ENCODE assay signal across 12 cellular contexts in genomic region chr2:144230452-144231085, GRCh38.
DNase-seq lines count a peak whose midpoint lies in the region; ATAC-seq, FAIRE-seq and TF ChIP-seq lines count a peak whose summit lies in the region.
"Had no signal": no experiment of that assay in that cellular context is flagged by ENCODE, and none has a peak within 500 bp of the region (broad histone marks: within the 10 kb centered on the region; RNA-seq: fewer than 3 reads in every experiment).

No MANE protein-coding gene starts in this region.

- H2AFZ ChIP-seq in K562 (ENCODE audit: low read depth, low read length) (peak overlapping the region; percentile 77), MM.1S (ENCODE audit: low read length) (no peak overlapping the region)

- H3K9me2 ChIP-seq in MM.1S (replicated peaks; ENCODE audit: insufficient read depth, low read length) = no peaks in the 10 kb centered on the region

- H3K9ac ChIP-seq in K562 (ENCODE audit: insufficient read depth in 1 of 2, low read depth in 2 of 2, low read length in 2 of 2) (peak overlapping the region in 1 of 2 experiments; percentile 59; a peak in 2 of 4 replicates), MM.1S (ENCODE audit: low read length) (no peak overlapping the region)

- POLR2A ChIA-PET in K562 (lab: Yijun Ruan, JAX) = interaction anchor here (0.6 to 1.1 kb wide), 2 partner anchors 10 to 13 kb away, joined by 3 to 5 read pairs; no protein-coding TSS in a partner anchor

- no peaks in the 10 kb centered on the region for H4K20me1 ChIP-seq in K562 (replicated peaks; ENCODE audit: control insufficient read depth, insufficient read depth, low read length)
- H4K20me1 ChIP-seq in MM.1S (ENCODE audit: insufficient read depth, low read length) = no peaks in the 10 kb centered on the region

- H3K27me3 Mint-ChIP-seq in neural crest cell (ENCODE audit: low read depth) = no peaks in the 10 kb centered on the region
- H3K27me3 Mint-ChIP-seq: activated B cell treated with CpG ODN at 0.5 μM for 24 hours; activated naive CD8-positive, alpha-beta T cell treated with anti-CD3 and anti-CD28 coated beads, Interleukin-2, amount 10 ng/mL, durations not matched to agents 7 days and 5 days had no signal

- DNase-seq in DMS53 (lab: John Stamatoyannopoulos, UW) = peak; percentile 7
- no peak for DNase-seq in DMS53 treated with DMSO at 0.1 percent for 48 hours (lab: John Stamatoyannopoulos, UW; ENCODE audit: unreplicated experiment)
- DNase-seq in MV-4-11 (lab: John Stamatoyannopoulos, UW) = peak; percentile 15
- DNase-seq in K562 (ENCODE audit: extremely low read depth in 1 of 4, low spot score in 3 of 4) = peak in 2 of 4 experiments; percentile 30 to 41
- DNase-seq in neural crest cell (ENCODE audit: low read depth, low spot score) = no peak
- no peak for DNase-seq in MM.1S
- no peak for DNase-seq in NCI-H69 (lab: John Stamatoyannopoulos, UW)
- no peak for DNase-seq in mesenteric fat pad (ENCODE audit: low spot score)
- DNase-seq: activated B cell treated with CpG ODN at 0.5 μM for 24 hours; activated naive CD8-positive, alpha-beta T cell treated with anti-CD3 and anti-CD28 coated beads, Interleukin-2, amount 10 ng/mL, durations not matched to agents 7 days and 5 days; NCI-H526 treated with DMSO at 0.1 percent for 48 hours had no signal

- TF ChIP-seq POLR2A in K562 (conservative IDR thresholded peaks at IDR 0.05) = no peak

- H3K4me3 ChIP-seq in K562 = no peak overlapping the region
- no peak overlapping the region for H3K4me3 ChIP-seq in MM.1S (ENCODE audit: low read length)

- no peaks in the 10 kb centered on the region for H3K9me1 ChIP-seq in K562 (ENCODE audit: control insufficient read depth, insufficient read depth, low read length)

- H3K4me2 ChIP-seq in K562 (ENCODE audit: insufficient read depth, low read length) = peak overlapping the region; percentile 40
- H3K4me2 ChIP-seq in MM.1S (ENCODE audit: low read depth, low read length) = no peak overlapping the region

- no TSS peak for BruUV-seq in K562 (replicated peaks; lab: Mats Ljungman, UMichigan)

- no peaks in the 10 kb centered on the region for H3F3A ChIP-seq in MM.1S (ENCODE audit: insufficient read depth, low read length)

- H3K79me2 ChIP-seq in K562 (ENCODE audit: control insufficient read depth, insufficient read depth, low read length) (no peaks in the 10 kb centered on the region), MM.1S (ENCODE audit: low read length) (no peaks in the 10 kb centered on the region)

- H3K27ac Mint-ChIP-seq in neural crest cell (ENCODE audit: unreplicated experiment) = peak overlapping the region; percentile 35
- H3K27ac Mint-ChIP-seq: activated B cell treated with CpG ODN at 0.5 μM for 24 hours; activated naive CD8-positive, alpha-beta T cell treated with anti-CD3 and anti-CD28 coated beads, Interleukin-2, amount 10 ng/mL, durations not matched to agents 7 days and 5 days had no signal

- in situ Hi-C loops in K562 (cut with MboI) = no loop called here

- H3K4me1 Mint-ChIP-seq in neural crest cell = peaks cover 21% of the 10 kb centered on the region

- peak; percentile 35 for FAIRE-seq in K562 (lab: Jason Lieb, UNC)

- CTCF ChIA-PET in K562 (lab: Yijun Ruan, JAX; ENCODE audit: low intra/inter-chr PET ratio) = no interaction called here

- H3K36me3 Mint-ChIP-seq in neural crest cell (ENCODE audit: low read depth) = no peaks in the 10 kb centered on the region

- peak overlapping the region; percentile 75 for H3K27ac ChIP-seq in K562 (ENCODE audit: extremely low read depth, low read depth, low read length)
- H3K27ac ChIP-seq in MM.1S (ENCODE audit: low read length) = no peak overlapping the region
- H3K27ac ChIP-seq: 22Rv1 had no signal

- TF ChIP-seq RAD21 in K562 (CRISPR knock-in tag; conservative IDR thresholded peaks at IDR 0.05 in 1 of 2, IDR thresholded peaks at IDR 0.05 in 1 of 2) = peak in 1 of 2 experiments; percentile 13; a peak in 2 of 4 replicates

- H3K9me3 Mint-ChIP-seq in neural crest cell = no peaks in the 10 kb centered on the region
- H3K9me3 Mint-ChIP-seq: activated B cell treated with CpG ODN at 0.5 μM for 24 hours had no signal

- no peak overlapping the region for H3K4me3 Mint-ChIP-seq in neural crest cell
- H3K4me3 Mint-ChIP-seq: activated B cell treated with CpG ODN at 0.5 μM for 24 hours; activated naive CD8-positive, alpha-beta T cell treated with anti-CD3 and anti-CD28 coated beads, Interleukin-2, amount 10 ng/mL, durations not matched to agents 7 days and 5 days had no signal

- H3K27me3 ChIP-seq in K562 (ENCODE audit: control insufficient read depth in 2 of 2, insufficient read depth in 2 of 2, low read length in 2 of 2) (no peaks in the 10 kb centered on the region), MM.1S (replicated peaks; ENCODE audit: insufficient read depth, low read length) (no peaks in the 10 kb centered on the region)

- no peaks in the 10 kb centered on the region for H3K9me3 ChIP-seq in K562 (replicated peaks; ENCODE audit: control insufficient read depth, insufficient read depth, low read depth, low read length)
- no peaks in the 10 kb centered on the region for H3K9me3 ChIP-seq in MM.1S (replicated peaks; ENCODE audit: insufficient read depth, low read length)

- ATAC-seq in K562 = peak; percentile 78

- H3K36me3 ChIP-seq in K562 (ENCODE audit: control insufficient read depth, insufficient read depth, low read length) = no peaks in the 10 kb centered on the region
- H3K36me3 ChIP-seq in MM.1S (replicated peaks; ENCODE audit: insufficient read depth, low read length) = no peaks in the 10 kb centered on the region

- 0% methylated on average over 1 of the region's 1 CpG for WGBS in K562 (ENCODE audit: insufficient coverage, low coverage, missing lambda C conversion rate)

- peak; percentile 79 for TF ChIP-seq EP300 in K562 (IDR thresholded peaks at IDR 0.05; ENCODE audit: low read length)

- no peak for TF ChIP-seq CTCF in K562 (IDR thresholded peaks at IDR 0.05 in 2 of 3, conservative IDR thresholded peaks at IDR 0.05 in 1 of 3; ENCODE audit: insufficient read depth in 2 of 3, low read depth in 1 of 3, low read length in 3 of 3)
- TF ChIP-seq CTCF in neural crest cell (conservative IDR thresholded peaks at IDR 0.05) = no peak
- TF ChIP-seq CTCF in MM.1S (IDR thresholded peaks at IDR 0.05; ENCODE audit: low read length) = no peak

- H3K4me1 ChIP-seq in K562 (replicated peaks in 1 of 2; ENCODE audit: control insufficient read depth in 2 of 2, insufficient read depth in 2 of 2, low read length in 2 of 2) (peaks cover 0 to 36% of the 10 kb centered on the region in 2 experiments; a peak in 3 of 5 replicates), MM.1S (ENCODE audit: low read length) (no peaks in the 10 kb centered on the region)

- intact Hi-C loops in K562 (cut with micrococcal nuclease) = loop anchor here (2.0 to 5.0 kb wide), 4 partner anchors 78 to 292 kb away; partner anchors contain the start of gene ZEB2

TF ChIP-seq in K562, 482 proteins besides CTCF, POLR2A, EP300 and RAD21 (continues in another document):
- TF ChIP-seq ZNF584 (CRISPR knock-in tag; IDR thresholded peaks at IDR 0.05; ENCODE audit: low read depth) (peak; percentile 64; the same call in 1 of the 2 replicates), ZNF212 (CRISPR knock-in tag; IDR thresholded peaks at IDR 0.05) (no peak), KLF6 (CRISPR knock-in tag; IDR thresholded peaks at IDR 0.05; ENCODE audit: borderline replicate concordance) (0 out of 2 replicates have a peak, but pooled peaks have one; percentile 62), ZNF707 (CRISPR knock-in tag; conservative IDR thresholded peaks at IDR 0.05) (no peak), KLF16 (IDR thresholded peaks at IDR 0.05) (peak; percentile 66; the same call in 1 of the 2 replicates), CSDE1 (IDR thresholded peaks at IDR 0.05) (no peak), ZNF282 (CRISPR knock-in tag; IDR thresholded peaks at IDR 0.05) (no peak), BACH1 (tag; IDR thresholded peaks at IDR 0.05) (no peak), MTA1 (IDR thresholded peaks at IDR 0.05; ENCODE audit: borderline replicate concordance) (peak; percentile 51; the same call in 1 of the 2 replicates), CXXC5 (CRISPR knock-in tag; IDR thresholded peaks at IDR 0.05) (0 out of 2 replicates have a peak, but pooled peaks have one; percentile 54), STAT5A (IDR thresholded peaks at IDR 0.05; ENCODE audit: borderline replicate concordance, low read length) (peak; percentile 60), GATAD2B (IDR thresholded peaks at IDR 0.05; ENCODE audit: borderline replicate concordance) (0 out of 2 replicates have a peak, but pooled peaks have one; percentile 17), RCOR1 (IDR thresholded peaks at IDR 0.05; ENCODE audit: borderline replicate concordance in 1 of 2, low read depth in 2 of 2, low read length in 2 of 2) (0 out of 4 replicates have a peak, but pooled peaks of 1 of the 2 experiments have one; percentile 14), ZNF785 (CRISPR knock-in tag; IDR thresholded peaks at IDR 0.05) (no peak), SPI1 (IDR thresholded peaks at IDR 0.05; ENCODE audit: borderline replicate concordance, low read depth, low read length) (peak; percentile 96)
- TF ChIP-seq, protein P1, sequence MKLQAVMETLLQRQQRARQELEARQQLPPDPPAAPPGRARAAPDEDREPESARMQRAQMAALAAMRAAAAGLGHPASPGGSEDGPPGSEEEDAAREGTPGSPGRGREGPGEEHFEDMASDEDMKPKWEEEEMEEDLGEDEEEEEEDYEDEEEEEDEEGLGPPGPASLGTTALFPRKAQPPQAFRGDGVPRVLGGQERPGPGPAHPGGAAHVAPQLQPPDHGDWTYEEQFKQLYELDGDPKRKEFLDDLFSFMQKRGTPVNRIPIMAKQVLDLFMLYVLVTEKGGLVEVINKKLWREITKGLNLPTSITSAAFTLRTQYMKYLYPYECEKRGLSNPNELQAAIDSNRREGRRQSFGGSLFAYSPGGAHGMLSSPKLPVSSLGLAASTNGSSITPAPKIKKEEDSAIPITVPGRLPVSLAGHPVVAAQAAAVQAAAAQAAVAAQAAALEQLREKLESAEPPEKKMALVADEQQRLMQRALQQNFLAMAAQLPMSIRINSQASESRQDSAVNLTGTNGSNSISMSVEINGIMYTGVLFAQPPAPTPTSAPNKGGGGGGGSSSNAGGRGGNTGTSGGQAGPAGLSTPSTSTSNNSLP (IDR thresholded peaks at IDR 0.05; ENCODE audit: borderline replicate concordance, low read depth, low read length) = peak; percentile 79; the same call in 1 of the 2 replicates
- TF ChIP-seq, protein P2, sequence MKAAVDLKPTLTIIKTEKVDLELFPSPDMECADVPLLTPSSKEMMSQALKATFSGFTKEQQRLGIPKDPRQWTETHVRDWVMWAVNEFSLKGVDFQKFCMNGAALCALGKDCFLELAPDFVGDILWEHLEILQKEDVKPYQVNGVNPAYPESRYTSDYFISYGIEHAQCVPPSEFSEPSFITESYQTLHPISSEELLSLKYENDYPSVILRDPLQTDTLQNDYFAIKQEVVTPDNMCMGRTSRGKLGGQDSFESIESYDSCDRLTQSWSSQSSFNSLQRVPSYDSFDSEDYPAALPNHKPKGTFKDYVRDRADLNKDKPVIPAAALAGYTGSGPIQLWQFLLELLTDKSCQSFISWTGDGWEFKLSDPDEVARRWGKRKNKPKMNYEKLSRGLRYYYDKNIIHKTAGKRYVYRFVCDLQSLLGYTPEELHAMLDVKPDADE (conservative IDR thresholded peaks at IDR 0.05; ENCODE audit: control insufficient read depth, low read depth, low read length) = no peak

Comparison
In these comparisons a context has a peak if more than half of its experiments do, and no peak if none do; other contexts are left out.
1. DNase-seq: peak in DMS53 (single experiment) and MV-4-11 (single experiment); none in DMS53 treated with DMSO at 0.1 percent for 48 hours (single experiment), neural crest cell (single experiment), MM.1S (single experiment), NCI-H69 (single experiment) and mesenteric fat pad (single experiment).